27 cellular contexts compared by ENCODE assay signal in the genomic region with DNA sequence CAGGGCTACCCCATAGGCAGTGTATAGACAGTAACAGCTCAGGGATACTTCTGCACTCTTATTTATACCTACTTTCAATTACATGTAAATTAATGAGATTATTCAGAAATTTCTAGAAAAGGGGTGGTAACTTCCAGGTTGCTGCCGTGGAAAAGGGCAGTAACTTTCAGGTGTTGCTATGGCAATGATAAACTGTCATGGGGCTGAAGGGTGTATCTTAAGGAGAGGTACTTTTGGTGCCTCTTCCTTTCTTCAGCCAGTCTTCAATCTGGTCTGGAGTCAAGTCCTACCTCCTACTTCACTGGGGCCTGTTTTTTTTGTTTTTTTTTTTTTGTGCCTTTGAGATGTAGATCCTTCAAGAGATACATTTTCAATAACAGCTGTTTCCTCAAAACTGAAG.
"Had no signal": no experiment of that assay in that cellular context is flagged by ENCODE, and none has a peak within 500 bp of the region (broad histone marks: within the 10 kb centered on the region; RNA-seq: fewer than 3 reads in every experiment).

No MANE protein-coding gene starts in this region.

- H3K36me3 ChIP-seq: left lung, lower lobe of right lung, ovary, right atrium auricular region, right lobe of liver, stomach, thyroid gland, transverse colon, upper lobe of left lung, vagina had no signal

- H3K36me3 Mint-ChIP-seq: immature natural killer cell; naive thymus-derived CD4-positive, alpha-beta T cell; natural killer cell treated with Interleukin-12 subunit alpha and Interleukin-12 subunit beta and Interleukin-15 and Interleukin-18, amount 100 ng/mL, for 72 hours had no signal

- H3K27ac Mint-ChIP-seq: immature natural killer cell; naive thymus-derived CD4-positive, alpha-beta T cell; natural killer cell treated with Interleukin-12 subunit alpha and Interleukin-12 subunit beta and Interleukin-15 and Interleukin-18, amount 100 ng/mL, for 72 hours; progenitor cell of endocrine pancreas; stimulated activated naive B cell treated with anti-CD40 and anti-IgM and Interleukin-4, amounts not matched to agents 10 μg/mL and 1 μg/mL and 100 μg/mL, for 72 hours had no signal

- DNase-seq: hypothalamus; immature natural killer cell; kidney; left colon; left lung; lower lobe of right lung; mammary epithelial cell; midbrain; mucosa of descending colon; naive thymus-derived CD4-positive, alpha-beta T cell; ovary; right lobe of liver; stimulated activated CD4-positive, alpha-beta T cell treated with anti-CD3 and anti-CD28 coated beads, Interleukin-1b, Interleukin-23, amount 100 ng/mL, for 48 hours; stimulated activated CD4-positive, alpha-beta T cell treated with anti-CD3 and anti-CD28 coated beads, Interleukin-2, amount 100 ng/mL, for 48 hours; stimulated activated naive B cell treated with anti-CD40 and anti-IgM and Interleukin-4, amounts not matched to agents 10 μg/mL and 1 μg/mL and 100 μg/mL, for 72 hours; stimulated activated naive CD8-positive, alpha-beta T cell treated with anti-CD3 and anti-CD28 coated beads, Interleukin-15, Interleukin-2, amounts not matched to agents 100 U/mL and 50 U/mL, for 24 hours; stomach; testis; thyroid gland; transverse colon; upper lobe of left lung had no signal

- H3K4me3 Mint-ChIP-seq: immature natural killer cell; naive thymus-derived CD4-positive, alpha-beta T cell; natural killer cell treated with Interleukin-12 subunit alpha and Interleukin-12 subunit beta and Interleukin-15 and Interleukin-18, amount 100 ng/mL, for 72 hours; stimulated activated naive B cell treated with anti-CD40 and anti-IgM and Interleukin-4, amounts not matched to agents 10 μg/mL and 1 μg/mL and 100 μg/mL, for 72 hours had no signal

- FAIRE-seq: islet of Langerhans, kidney had no signal

- H3K4me1 ChIP-seq: left lung, lower lobe of right lung, right atrium auricular region, right lobe of liver, stomach, testis, thyroid gland, transverse colon, upper lobe of left lung, vagina had no signal

- H3K27ac ChIP-seq: left lung, lower lobe of right lung, ovary, right atrium auricular region, right lobe of liver, stomach, testis, thyroid gland, transverse colon, upper lobe of left lung, vagina had no signal

- H3K4me3 ChIP-seq: left lung, lower lobe of right lung, mucosa of descending colon, ovary, right atrium auricular region, right lobe of liver, smooth muscle cell, stomach, testis, thyroid gland, transverse colon, upper lobe of left lung, vagina had no signal

- H3K9me3 ChIP-seq: left lung, lower lobe of right lung, mucosa of descending colon, ovary, right atrium auricular region, right lobe of liver, stomach, testis, thyroid gland, transverse colon, upper lobe of left lung, vagina had no signal

- H3K9me3 Mint-ChIP-seq: immature natural killer cell; natural killer cell treated with Interleukin-12 subunit alpha and Interleukin-12 subunit beta and Interleukin-15 and Interleukin-18, amount 100 ng/mL, for 72 hours had no signal

- ATAC-seq: left colon; left lung; lower lobe of right lung; mucosa of descending colon; naive thymus-derived CD4-positive, alpha-beta T cell; natural killer cell treated with Interleukin-12 subunit alpha and Interleukin-12 subunit beta and Interleukin-15 and Interleukin-18, amount 100 ng/mL, for 72 hours; right lobe of liver; stimulated activated naive B cell treated with anti-CD40 and anti-IgM and Interleukin-4, amounts not matched to agents 10 μg/mL and 1 μg/mL and 100 μg/mL, for 72 hours; stimulated activated naive CD8-positive, alpha-beta T cell treated with anti-CD3 and anti-CD28 coated beads, Interleukin-15, Interleukin-2, amounts not matched to agents 100 U/mL and 50 U/mL, for 24 hours had no signal

- H3K4me2 ChIP-seq: smooth muscle cell had no signal

- H3K27me3 Mint-ChIP-seq: progenitor cell of endocrine pancreas had no signal

- H3K4me1 Mint-ChIP-seq: immature natural killer cell; naive thymus-derived CD4-positive, alpha-beta T cell had no signal

- H3K27me3 ChIP-seq: left lung, ovary, right atrium auricular region, right lobe of liver, stomach, testis, thyroid gland, transverse colon, upper lobe of left lung, vagina had no signal
